Comparison of ENCODE assay signal across 8 cellular contexts in the genomic region with DNA sequence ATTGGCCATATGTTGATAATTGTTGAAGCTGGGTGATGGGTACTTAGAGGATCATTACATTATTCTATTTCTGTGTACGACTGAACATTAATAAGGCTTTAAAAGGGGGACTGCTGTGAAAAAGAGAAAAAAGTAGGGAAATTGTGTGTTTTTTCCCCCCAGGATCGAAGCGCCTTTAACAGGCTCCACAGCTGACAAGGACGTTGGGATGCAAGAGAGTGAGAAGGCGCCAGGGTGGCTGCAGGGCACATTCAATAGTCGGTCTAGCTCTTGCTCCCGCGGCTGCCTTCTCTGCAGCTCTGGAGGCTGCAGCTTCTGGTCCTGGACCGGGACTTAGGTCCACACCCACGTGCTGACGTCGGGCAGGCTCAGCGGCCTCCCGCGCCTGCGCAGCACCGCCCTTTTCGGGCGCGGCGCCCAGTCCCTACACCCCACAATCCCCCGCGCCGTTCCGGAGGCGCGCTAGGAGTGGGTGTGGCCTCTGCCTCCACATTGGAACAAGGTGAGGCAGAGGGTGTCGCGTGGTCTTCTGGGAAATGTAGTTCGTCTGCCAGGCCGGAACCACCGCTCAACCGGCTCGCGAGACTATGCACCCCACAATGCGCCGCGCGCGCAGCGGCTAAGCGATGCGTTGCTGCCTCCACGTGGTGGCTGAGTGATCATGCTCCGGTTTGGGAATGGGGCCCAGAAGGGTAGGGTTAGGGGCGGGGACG. TPM values are rescaled to one million over a fixed set of nuclear protein-coding genes. Genes with fewer than 3 reads are reported as not detected.
A peak's percentile ranks its signal among the peaks of the same experiment; 100 is the strongest.
DNase-seq lines count a peak whose midpoint lies in the region; ATAC-seq lines count a peak whose summit lies in the region.

No MANE protein-coding gene starts in this region.

- peaks cover 29% of the 10 kb centered on the region for H3K4me1 Mint-ChIP-seq in activated CD8-positive, alpha-beta memory T cell treated with anti-CD3 and anti-CD28 coated beads, Interleukin-2, amount 10 ng/mL, durations not matched to agents 7 days and 5 days

- no peaks in the 10 kb centered on the region for H3K4me1 ChIP-seq in endocrine pancreas (ENCODE audit: control insufficient read depth, insufficient read depth, low read length)

- H3K27me3 Mint-ChIP-seq in activated CD8-positive, alpha-beta memory T cell treated with anti-CD3 and anti-CD28 coated beads, Interleukin-2, amount 10 ng/mL, durations not matched to agents 7 days and 5 days: no peaks in the 10 kb centered on the region

- H3K9ac ChIP-seq in endocrine pancreas (ENCODE audit: control insufficient read depth, insufficient read depth, low read length): peak overlapping the region; percentile 32

- DNase-seq in Caki2 (ENCODE audit: low read depth) (peak; percentile 100), HT1080 (ENCODE audit: low read depth) (peak; percentile 100), NOMO-1 (lab: John Stamatoyannopoulos, UW; ENCODE audit: unreplicated experiment in 2 of 2) (peak; percentile 99), mesenteric fat pad (ENCODE audit: low spot score) (peak; percentile 99)
- DNase-seq in activated CD8-positive, alpha-beta memory T cell treated with anti-CD3 and anti-CD28 coated beads, Interleukin-2, amount 10 ng/mL, durations not matched to agents 7 days and 5 days: peak; percentile 100
- DNase-seq in stimulated activated CD8-positive, alpha-beta memory T cell treated with anti-CD3 and anti-CD28 coated beads, Interleukin-15, amount 100 ng/mL, for 24 hours (ENCODE audit: low read depth): peak; percentile 95

- H3K36me3 ChIP-seq in endocrine pancreas (ENCODE audit: control insufficient read depth, insufficient read depth, low read length): no peaks in the 10 kb centered on the region

- CTCF ChIA-PET in activated CD8-positive, alpha-beta memory T cell treated with anti-CD3 and anti-CD28 coated beads, Interleukin-2, amount 10 ng/mL, durations not matched to agents 7 days and 5 days (lab: Charles Lee): interaction anchor here (0.6 to 7.1 kb wide), 24 partner anchors 14 to 383 kb away, joined by 3 to 88 read pairs (median 4); a partner anchor contains a TSS

- in situ Hi-C loops in Caki2 (cut with HindIII; ENCODE audit: low pct_unique_long_range_greater_than_20kb, low sequenced_read_pairs): no loop called here

- peak overlapping the region; percentile 91 for H3K27ac Mint-ChIP-seq in activated CD8-positive, alpha-beta memory T cell treated with anti-CD3 and anti-CD28 coated beads, Interleukin-2, amount 10 ng/mL, durations not matched to agents 7 days and 5 days

- H3K9me3 Mint-ChIP-seq in activated CD8-positive, alpha-beta memory T cell treated with anti-CD3 and anti-CD28 coated beads, Interleukin-2, amount 10 ng/mL, durations not matched to agents 7 days and 5 days (ENCODE audit: low read depth): no peaks in the 10 kb centered on the region

- no peaks in the 10 kb centered on the region for H3K27me3 ChIP-seq in endocrine pancreas (ENCODE audit: control insufficient read depth, insufficient read depth, low read length)

- no peaks in the 10 kb centered on the region for H3K9me3 ChIP-seq in endocrine pancreas (ENCODE audit: control insufficient read depth, low read length)

- H3K4me3 Mint-ChIP-seq in activated CD8-positive, alpha-beta memory T cell treated with anti-CD3 and anti-CD28 coated beads, Interleukin-2, amount 10 ng/mL, durations not matched to agents 7 days and 5 days: peak overlapping the region; percentile 70

- peak; percentile 96 for ATAC-seq in GM21360 (IDR thresholded peaks at IDR 0.05; ENCODE audit: unreplicated experiment)
- peak; percentile 95 for ATAC-seq in activated CD8-positive, alpha-beta memory T cell treated with anti-CD3 and anti-CD28 coated beads, Interleukin-2, amount 10 ng/mL, durations not matched to agents 7 days and 5 days

- H3K36me3 Mint-ChIP-seq in activated CD8-positive, alpha-beta memory T cell treated with anti-CD3 and anti-CD28 coated beads, Interleukin-2, amount 10 ng/mL, durations not matched to agents 7 days and 5 days: no peaks in the 10 kb centered on the region

- no peak overlapping the region for H3K4me3 ChIP-seq in endocrine pancreas (ENCODE audit: control insufficient read depth, insufficient read depth, low read length)

RNA-seq across cellular contexts. Expression of a gene that starts 4.9 kb away (rescaled TPM):
- total RNA-seq in Caki2 (2014; rRNA removed; shearing (Covaris generic); ENCODE audit: low replicate concordance): 4.4 and 9.7 TPM in 2 replicates
- total RNA-seq in HT1080 (2014; rRNA removed; shearing (Covaris generic)): 1.9 and 3.4 TPM in 2 replicates
- 12.2 and 12.9 TPM in 2 replicates for polyA plus RNA-seq in HT1080 (2015; cell fraction: cytosol; rRNA removed)
- 4.1 and 5.4 TPM in 2 replicates for polyA plus RNA-seq in HT1080 (2015; cell fraction: nucleus; rRNA removed)
- total RNA-seq in activated CD8-positive, alpha-beta memory T cell treated with anti-CD3 and anti-CD28 coated beads, Interleukin-2, amount 10 ng/mL, durations not matched to agents 7 days and 5 days: 10 to 100 TPM; 11.9 TPM
- 11.5 TPM for total RNA-seq in mesenteric fat pad

RNA-seq across cellular contexts. Expression of a gene that starts 23.2 kb away (rescaled TPM):
- not detected in 2 replicates for total RNA-seq in Caki2 (2014; rRNA removed; shearing (Covaris generic); ENCODE audit: low replicate concordance)
- not detected in 2 replicates for total RNA-seq in HT1080 (2014; rRNA removed; shearing (Covaris generic))
- polyA plus RNA-seq in HT1080 (2015; cell fraction: cytosol; rRNA removed): not detected in 2 replicates
- polyA plus RNA-seq in HT1080 (2015; cell fraction: nucleus; rRNA removed): not detected in 2 replicates
- under 1 TPM in 1 of 2 experiments, not detected in 1; 0.96 TPM for total RNA-seq in activated CD8-positive, alpha-beta memory T cell treated with anti-CD3 and anti-CD28 coated beads, Interleukin-2, amount 10 ng/mL, durations not matched to agents 7 days and 5 days
- 201 TPM for total RNA-seq in mesenteric fat pad

RNA-seq across cellular contexts. Expression of a gene that starts 29.0 kb away (rescaled TPM):
- total RNA-seq in Caki2 (2014; rRNA removed; shearing (Covaris generic); ENCODE audit: low replicate concordance): 0.88 TPM in 1 of 2 replicates, not detected in the other
- not detected in 2 replicates for total RNA-seq in HT1080 (2014; rRNA removed; shearing (Covaris generic))
- polyA plus RNA-seq in HT1080 (2015; cell fraction: cytosol; rRNA removed): not detected in 2 replicates
- polyA plus RNA-seq in HT1080 (2015; cell fraction: nucleus; rRNA removed): not detected in 2 replicates
- total RNA-seq in activated CD8-positive, alpha-beta memory T cell treated with anti-CD3 and anti-CD28 coated beads, Interleukin-2, amount 10 ng/mL, durations not matched to agents 7 days and 5 days: 100 to 1,000 TPM; 184 to 195 TPM
- 20.9 TPM for total RNA-seq in mesenteric fat pad

RNA-seq across cellular contexts. Expression of a gene that starts 31.0 kb away (rescaled TPM):
- total RNA-seq in Caki2 (2014; rRNA removed; shearing (Covaris generic); ENCODE audit: low replicate concordance): 4.8 and 5.8 TPM in 2 replicates
- 5.8 and 5.9 TPM in 2 replicates for total RNA-seq in HT1080 (2014; rRNA removed; shearing (Covaris generic))
- polyA plus RNA-seq in HT1080 (2015; cell fraction: cytosol; rRNA removed): 1.4 and 2.2 TPM in 2 replicates
- 12.2 and 16.8 TPM in 2 replicates for polyA plus RNA-seq in HT1080 (2015; cell fraction: nucleus; rRNA removed)
- 10 to 100 TPM; 52.7 to 52.9 TPM for total RNA-seq in activated CD8-positive, alpha-beta memory T cell treated with anti-CD3 and anti-CD28 coated beads, Interleukin-2, amount 10 ng/mL, durations not matched to agents 7 days and 5 days
- 33.3 TPM for total RNA-seq in mesenteric fat pad

Comparison
In these comparisons a context has a peak if more than half of its experiments do, and no peak if none do; other contexts are left out.
1. RNA of a gene that starts 23.2 kb away (total RNA-seq): 201 TPM in mesenteric fat pad (single experiment); 0.96 TPM in activated CD8-positive, alpha-beta memory T cell treated with anti-CD3 and anti-CD28 coated beads, Interleukin-2, amount 10 ng/mL, durations not matched to agents 7 days and 5 days, not detected in Caki2 and not detected in HT1080; every median in the first group is over 100 times any median in the second.
2. RNA of a gene that starts 29.0 kb away (total RNA-seq): 184 to 195 TPM in activated CD8-positive, alpha-beta memory T cell treated with anti-CD3 and anti-CD28 coated beads, Interleukin-2, amount 10 ng/mL, durations not matched to agents 7 days and 5 days and 20.9 TPM in mesenteric fat pad (single experiment); 0.88 TPM in Caki2 and not detected in HT1080; every median in the first group is over 10 times any median in the second.
3. Peak in every context shown above with its lines, with median percentiles within 50 percentile points of each other: DNase-seq.